Comparison of ENCODE assay signal across 11 cellular contexts in the genomic region with DNA sequence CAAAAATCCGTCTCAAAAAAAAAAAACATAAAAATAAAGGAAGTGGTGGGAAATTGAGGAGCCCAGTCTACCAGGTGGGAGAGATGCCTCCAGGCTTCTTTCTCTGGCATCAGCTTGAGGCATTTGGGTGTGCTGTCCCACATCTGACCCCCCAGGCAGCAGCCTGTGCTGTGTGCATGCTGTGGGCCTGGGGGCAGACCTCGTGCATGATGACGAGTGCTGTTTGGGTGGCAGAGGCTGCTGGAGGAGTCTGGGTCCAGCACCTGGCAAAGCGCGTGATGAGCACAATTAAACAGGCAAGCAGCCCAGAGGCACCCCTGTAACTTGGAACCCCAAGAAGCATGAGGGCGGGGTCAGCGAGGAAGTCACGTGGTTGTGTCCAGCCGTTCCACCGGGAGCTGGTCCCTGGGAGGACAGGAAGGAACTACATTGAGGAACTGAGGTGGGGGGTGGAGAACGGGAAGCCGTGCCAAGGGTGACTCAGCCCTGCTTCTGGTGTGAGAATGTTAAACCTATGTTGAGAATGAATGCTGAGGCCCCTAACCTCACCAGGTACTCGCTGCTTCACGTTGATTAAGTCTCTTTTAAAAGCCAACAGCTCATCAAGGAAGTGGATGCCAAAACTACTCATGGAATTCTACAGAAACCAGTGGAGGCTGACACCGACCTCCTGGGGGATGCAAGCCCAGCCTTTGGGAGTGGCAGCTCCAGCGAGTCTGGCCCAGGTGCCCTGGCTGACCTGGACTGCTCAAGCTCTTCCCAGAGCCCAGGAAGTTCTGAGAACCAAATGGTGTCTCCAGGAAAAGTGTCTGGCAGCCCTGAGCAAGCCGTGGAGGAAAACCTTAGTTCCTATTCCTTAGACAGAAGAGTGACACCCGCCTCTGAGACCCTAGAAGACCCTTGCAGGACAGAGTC. TPM values are rescaled to one million over a fixed set of nuclear protein-coding genes. Genes with fewer than 3 reads are reported as not detected.
DNase-seq lines count a peak whose midpoint lies in the region; ATAC-seq and TF ChIP-seq lines count a peak whose summit lies in the region.
"Had no signal": no experiment of that assay in that cellular context is flagged by ENCODE, and none has a peak within 500 bp of the region (broad histone marks: within the 10 kb centered on the region; RNA-seq: fewer than 3 reads in every experiment).

No MANE protein-coding gene starts in this region.

- no peaks in the 10 kb centered on the region for H3K9me3 ChIP-seq in Peyer's patch

- no peak for ATAC-seq in GM19452 (IDR thresholded peaks at IDR 0.05; ENCODE audit: unreplicated experiment)
- no peak for ATAC-seq in HG03039 (IDR thresholded peaks at IDR 0.05; ENCODE audit: unreplicated experiment)

- H3K4me1 ChIP-seq in Peyer's patch, result peaks cover 3 to 39% (median 28%) of the 10 kb centered on the region in 4 donors

- H3K36me3 ChIP-seq in Peyer's patch, result peaks cover 0 to 8% (median 0%) of the 10 kb centered on the region in 3 donors

- DNase-seq in EL, result peak; percentile 89
- DNase-seq in Peyer's patch, result peak in 2 of 3 donors; percentile 81 to 85
- no peak for DNase-seq in erythroblast (lab: John Stamatoyannopoulos, UW)
- DNase-seq in osteocyte (ENCODE audit: extremely low spot score, unreplicated experiment), result no peak
- no peak for DNase-seq in NCI-H146 (lab: John Stamatoyannopoulos, UW)
- no peak for DNase-seq in activated CD4-positive, CD25-positive, alpha-beta regulatory T cell treated with anti-CD3 and anti-CD28 coated beads, Interleukin-2, amount 50 U/mL, for 72 hours
- DNase-seq: NCI-H1092 treated with DMSO at 0.1 percent for 48 hours had no signal

- H3K4me3 ChIP-seq in Peyer's patch, result peak overlapping the region in 2 of 4 donors; percentile 11 to 24

- H3K27me3 ChIP-seq in Peyer's patch, result no peaks in the 10 kb centered on the region

- peak overlapping the region; percentile 10 for H3K4me3 Mint-ChIP-seq in osteocyte (ENCODE audit: unreplicated experiment)

- no peaks in the 10 kb centered on the region for H3K36me3 Mint-ChIP-seq in osteocyte (ENCODE audit: unreplicated experiment)

- peak overlapping the region; percentile 6 to 67 (median 32) for H3K27ac ChIP-seq in Peyer's patch
- H3K27ac ChIP-seq: parathyroid adenoma had no signal

- H3K27ac Mint-ChIP-seq in osteocyte (ENCODE audit: unreplicated experiment), result peak overlapping the region; percentile 80

- TF ChIP-seq POLR2A in Peyer's patch (IDR thresholded peaks at IDR 0.05), result no peak
- peak; percentile 24 for TF ChIP-seq POLR2A in erythroblast (IDR thresholded peaks at IDR 0.05; ENCODE audit: low read length)

- no peaks in the 10 kb centered on the region for H3K9me3 Mint-ChIP-seq in osteocyte (ENCODE audit: unreplicated experiment)

- H3K27me3 Mint-ChIP-seq in osteocyte (ENCODE audit: unreplicated experiment), result no peaks in the 10 kb centered on the region
- H3K27me3 Mint-ChIP-seq: activated naive CD8-positive, alpha-beta T cell had no signal

- TF ChIP-seq CTCF in Peyer's patch (IDR thresholded peaks at IDR 0.05), result no peak
- no peak for TF ChIP-seq CTCF in osteocyte (IDR thresholded peaks at IDR 0.05)

- peaks cover 36% of the 10 kb centered on the region for H3K4me1 Mint-ChIP-seq in osteocyte (ENCODE audit: unreplicated experiment)

RNA-seq across cellular contexts. Expression of a gene that starts 6.1 kb away (rescaled TPM):
- total RNA-seq in Peyer's patch (100 to 1,000 TPM in 1 of 4 donors, 10 to 100 TPM in 3; 19.1 to 138 (median 28.0) TPM), osteocyte (22.3 and 23.6 TPM in 2 replicates)

RNA-seq across cellular contexts. Expression of a gene that starts 6.3 kb away (rescaled TPM):
- total RNA-seq in Peyer's patch (100 to 1,000 TPM in 1 of 4 donors, 10 to 100 TPM in 3; 28.9 to 106 (median 67.1) TPM), osteocyte (48.8 and 53.6 TPM in 2 replicates)

RNA-seq across cellular contexts. Expression of a gene that starts 15.3 kb away (rescaled TPM):
- 10 to 100 TPM; 18.4 to 86.6 (median 26.2) TPM for total RNA-seq in Peyer's patch
- total RNA-seq in osteocyte, result 49.1 and 50.4 TPM in 2 replicates

RNA-seq across cellular contexts. Expression of a gene that starts 43.3 kb away (rescaled TPM):
- total RNA-seq in Peyer's patch, result 1 to 10 TPM in 3 of 4 donors, not detected in 1; 1.5 to 8.3 (median 1.8) TPM
- total RNA-seq in osteocyte, result 6.2 and 9.5 TPM in 2 replicates

Comparison
In these comparisons a context has a peak if more than half of its experiments do, and no peak if none do; other contexts are left out.
1. DNase-seq: peak in EL (single experiment) and Peyer's patch (2 of 3); none in erythroblast (0 of 2), osteocyte (single experiment), NCI-H146 (single experiment) and activated CD4-positive, CD25-positive, alpha-beta regulatory T cell treated with anti-CD3 and anti-CD28 coated beads, Interleukin-2, amount 50 U/mL, for 72 hours (single experiment).